In the genomic region with DNA sequence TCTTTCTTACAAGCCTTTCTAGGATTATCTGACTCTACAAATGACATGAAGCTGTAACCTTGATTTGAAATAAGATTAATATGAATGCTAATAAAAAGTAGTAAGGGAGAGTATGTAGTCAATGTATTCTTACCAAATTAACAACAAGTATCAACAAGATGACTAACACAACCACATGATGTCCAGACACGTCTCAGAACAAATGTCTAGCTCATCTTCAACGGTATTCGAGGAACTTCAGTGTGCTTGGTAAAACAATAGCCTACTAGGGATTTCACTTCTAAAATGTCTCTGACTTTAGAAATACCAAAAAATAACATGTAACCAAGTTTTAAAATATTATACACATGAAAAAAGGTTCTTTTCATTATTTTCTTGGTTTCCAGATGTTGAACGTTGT, we compare ENCODE assay signal across 17 cellular contexts. TPM values are rescaled to one million over a fixed set of nuclear protein-coding genes. Genes with fewer than 3 reads are reported as not detected.
DNase-seq lines count a peak whose midpoint lies in the region; ATAC-seq and TF ChIP-seq lines count a peak whose summit lies in the region.
"Had no signal": no experiment of that assay in that cellular context is flagged by ENCODE, and none has a peak within 500 bp of the region (broad histone marks: within the 10 kb centered on the region; RNA-seq: fewer than 3 reads in every experiment).

No MANE protein-coding gene starts in this region.

- H3K4me3 ChIP-seq in left ventricle myocardium inferior (no peak overlapping the region), right cardiac atrium (ENCODE audit: low read length) (no peak overlapping the region), fibroblast of pulmonary artery (replicated peaks; ENCODE audit: low read depth, low read length) (no peak overlapping the region)
- H3K4me3 ChIP-seq: coronary artery, heart left ventricle, tibial artery had no signal

- no peaks in the 10 kb centered on the region for H3K9me3 ChIP-seq in left ventricle myocardium inferior (replicated peaks)
- H3K9me3 ChIP-seq in right cardiac atrium (ENCODE audit: control insufficient read depth, low read length): no peaks in the 10 kb centered on the region
- H3K9me3 ChIP-seq: heart left ventricle, tibial artery had no signal

- peak overlapping the region; percentile 3 for H3K4me3 Mint-ChIP-seq in stimulated activated effector memory CD8-positive, alpha-beta T cell treated with anti-CD3 and anti-CD28 coated beads, Interleukin-12 subunit alpha, Interleukin-12 subunit beta, amount 100 ng/mL, for 72 hours
- H3K4me3 Mint-ChIP-seq: activated B cell treated with CpG ODN at 0.5 μM for 24 hours had no signal

- no peak for ATAC-seq in right cardiac atrium
- ATAC-seq in stimulated activated effector memory CD8-positive, alpha-beta T cell treated with anti-CD3 and anti-CD28 coated beads, Interleukin-12 subunit alpha, Interleukin-12 subunit beta, amount 100 ng/mL, for 72 hours: no peak
- ATAC-seq: heart left ventricle had no signal

- H3K9me3 Mint-ChIP-seq in stimulated activated effector memory CD8-positive, alpha-beta T cell treated with anti-CD3 and anti-CD28 coated beads, Interleukin-12 subunit alpha, Interleukin-12 subunit beta, amount 100 ng/mL, for 72 hours: no peaks in the 10 kb centered on the region
- H3K9me3 Mint-ChIP-seq: activated B cell treated with CpG ODN at 0.5 μM for 24 hours had no signal

- H3K27ac Mint-ChIP-seq in stimulated activated effector memory CD8-positive, alpha-beta T cell treated with anti-CD3 and anti-CD28 coated beads, Interleukin-12 subunit alpha, Interleukin-12 subunit beta, amount 100 ng/mL, for 72 hours: no peak overlapping the region

- intact Hi-C loops in left ventricle myocardium inferior (cut with micrococcal nuclease) (no loop called here), right cardiac atrium (cut with DNase I) (no loop called here)

- peaks cover 35% of the 10 kb centered on the region for H3K36me3 Mint-ChIP-seq in stimulated activated effector memory CD8-positive, alpha-beta T cell treated with anti-CD3 and anti-CD28 coated beads, Interleukin-12 subunit alpha, Interleukin-12 subunit beta, amount 100 ng/mL, for 72 hours

- H3K4me1 ChIP-seq in left ventricle myocardium inferior (peaks cover 78% of the 10 kb centered on the region), right cardiac atrium (ENCODE audit: control insufficient read depth, insufficient read depth, low read length) (no peaks in the 10 kb centered on the region)

- H3K27ac ChIP-seq in left ventricle myocardium inferior (replicated peaks) (peak overlapping the region; percentile 38), right cardiac atrium (ENCODE audit: low read length) (no peak overlapping the region)
- H3K27ac ChIP-seq: coronary artery, tibial artery had no signal

- DNase-seq in left ventricle myocardium inferior (no peak), right cardiac atrium (no peak), RPMI7951 (ENCODE audit: low read depth) (peak; percentile 32), fibroblast of pulmonary artery (ENCODE audit: low read depth) (peak; percentile 39), NCI-H146 treated with DMSO at 0.1 percent for 48 hours (lab: John Stamatoyannopoulos, UW; ENCODE audit: unreplicated experiment) (no peak), NCI-H2171 (lab: John Stamatoyannopoulos, UW) (no peak), NK-92 (lab: John Stamatoyannopoulos, UW; ENCODE audit: unreplicated experiment) (no peak)
- DNase-seq in stimulated activated effector memory CD8-positive, alpha-beta T cell treated with anti-CD3 and anti-CD28 coated beads, Interleukin-12 subunit alpha, Interleukin-12 subunit beta, amount 100 ng/mL, for 72 hours (ENCODE audit: low spot score in 2 of 2): no peak
- DNase-seq: activated B cell treated with CpG ODN at 0.5 μM for 24 hours; activated effector memory CD4-positive, alpha-beta T cell treated with Interleukin-2 at 50 U/mL for 16 hours; C1 segment of cervical spinal cord; H7; heart left ventricle; NCI-H446 treated with DMSO at 0.1 percent for 48 hours; Right ventricle myocardium superior; tibial artery had no signal

- TF ChIP-seq CTCF in left ventricle myocardium inferior (IDR thresholded peaks at IDR 0.05; ENCODE audit: borderline replicate concordance): no peak
- TF ChIP-seq CTCF in fibroblast of pulmonary artery (IDR thresholded peaks at IDR 0.05; ENCODE audit: low read length, missing control alignments): no peak

- H3K36me3 ChIP-seq in left ventricle myocardium inferior: no peaks in the 10 kb centered on the region
- H3K36me3 ChIP-seq: heart left ventricle, tibial artery had no signal

- H3K27me3 ChIP-seq in left ventricle myocardium inferior (ENCODE audit: low read depth) (no peaks in the 10 kb centered on the region), right cardiac atrium (ENCODE audit: control insufficient read depth, insufficient read depth) (no peaks in the 10 kb centered on the region)
- H3K27me3 ChIP-seq: heart left ventricle, tibial artery had no signal

- peaks cover 61% of the 10 kb centered on the region for H3K4me1 Mint-ChIP-seq in stimulated activated effector memory CD8-positive, alpha-beta T cell treated with anti-CD3 and anti-CD28 coated beads, Interleukin-12 subunit alpha, Interleukin-12 subunit beta, amount 100 ng/mL, for 72 hours

- WGBS in right cardiac atrium: 75% methylated on average over 4 of the region's 4 CpGs

RNA-seq across cellular contexts. Expression of gene HDLBP, which starts 3.4 kb away (rescaled TPM):
- 365 TPM for total RNA-seq in left ventricle myocardium inferior
- 100 to 1,000 TPM; 368 to 394 (median 376) TPM for total RNA-seq in right cardiac atrium
- 265 TPM for polyA plus RNA-seq in right cardiac atrium
- 403 and 467 TPM in 2 replicates for total RNA-seq in RPMI7951 (2014; rRNA removed; shearing (Covaris generic))

RNA-seq across cellular contexts. Expression of gene SEPTIN2, which starts 3.6 kb away (rescaled TPM):
- total RNA-seq in left ventricle myocardium inferior (187 TPM), right cardiac atrium (100 to 1,000 TPM; 232 to 335 (median 247) TPM)
- 153 TPM for polyA plus RNA-seq in right cardiac atrium
- 451 and 502 TPM in 2 replicates for total RNA-seq in RPMI7951 (2014; rRNA removed; shearing (Covaris generic))

RNA-seq across cellular contexts. Expression of gene FARP2, which starts 44.0 kb away (rescaled TPM):
- total RNA-seq in left ventricle myocardium inferior: 16.5 TPM
- total RNA-seq in right cardiac atrium: 10 to 100 TPM; 22.6 to 28.4 (median 24.5) TPM
- polyA plus RNA-seq in right cardiac atrium: 6.1 TPM
- total RNA-seq in RPMI7951 (2014; rRNA removed; shearing (Covaris generic)): 38.1 and 41.6 TPM in 2 replicates

Comparison
In these comparisons a context has a peak if more than half of its experiments do, and no peak if none do; other contexts are left out.
1. DNase-seq: peak in RPMI7951 (single experiment) and fibroblast of pulmonary artery (single experiment); none in left ventricle myocardium inferior (single experiment), right cardiac atrium (0 of 3), stimulated activated effector memory CD8-positive, alpha-beta T cell treated with anti-CD3 and anti-CD28 coated beads, Interleukin-12 subunit alpha, Interleukin-12 subunit beta, amount 100 ng/mL, for 72 hours (0 of 2), NCI-H146 treated with DMSO at 0.1 percent for 48 hours (single experiment), NCI-H2171 (single experiment) and NK-92 (single experiment).